8 cellular contexts compared by ENCODE assay signal in the genomic region with DNA sequence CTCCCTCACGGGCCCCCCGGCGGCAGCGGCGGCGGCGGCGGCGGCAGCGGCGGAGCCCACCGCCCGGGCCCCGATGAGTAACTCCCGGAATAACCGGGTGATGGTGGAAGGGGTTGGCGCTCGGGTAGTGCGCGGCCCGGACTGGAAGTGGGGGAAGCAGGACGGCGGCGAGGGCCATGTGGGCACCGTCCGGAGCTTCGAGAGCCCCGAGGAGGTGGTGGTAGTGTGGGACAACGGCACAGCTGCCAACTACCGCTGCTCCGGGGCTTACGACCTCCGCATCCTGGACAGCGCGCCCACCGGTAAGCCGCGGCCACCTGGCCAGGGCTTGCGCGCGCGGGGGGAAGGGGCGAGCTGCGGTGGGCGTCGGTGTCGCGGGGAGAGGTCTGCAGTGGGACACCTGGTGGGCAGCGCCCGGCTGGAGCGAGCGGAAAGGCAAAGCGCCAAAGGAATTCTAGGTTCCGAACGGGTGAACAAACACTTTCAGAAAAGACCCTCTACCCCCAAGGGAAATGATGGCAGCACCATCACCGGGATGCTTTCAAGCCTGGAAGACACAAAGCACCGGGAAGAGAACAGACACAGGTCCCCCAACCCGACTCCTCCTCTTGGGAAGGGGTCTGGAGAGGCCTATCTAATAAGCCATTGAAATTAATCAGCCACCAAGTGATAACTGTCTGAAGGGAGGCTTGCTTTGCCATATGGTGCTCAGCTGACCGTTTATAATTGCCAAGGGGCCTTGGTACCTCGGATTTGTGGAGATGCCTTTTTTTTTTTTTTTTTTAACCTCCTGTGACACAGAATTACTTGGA. TPM values are rescaled to one million over a fixed set of nuclear protein-coding genes. Genes with fewer than 3 reads are reported as not detected.
DNase-seq lines count a peak whose midpoint lies in the region; ATAC-seq and TF ChIP-seq lines count a peak whose summit lies in the region.

No MANE protein-coding gene starts in this region.

- TF ChIP-seq CTCF in VCaP (conservative IDR thresholded peaks at IDR 0.05) (0 out of 2 replicates have a peak, but pooled peaks have one; percentile 9), mesothelial cell of epicardium (IDR thresholded peaks at IDR 0.05; ENCODE audit: unreplicated experiment) (no peak)

- H3K4me3 ChIP-seq in subcutaneous abdominal adipose tissue (ENCODE audit: low read depth in 1 of 5, low read length in 5 of 5), result peak overlapping the region; percentile 71 to 89 (median 87)

- H3K4me3 Mint-ChIP-seq in mesothelial cell of epicardium, result peak overlapping the region; percentile 73

- H3K9ac ChIP-seq in subcutaneous abdominal adipose tissue (ENCODE audit: low read length in 5 of 5), result peak overlapping the region; percentile 26 to 89 (median 78)

- H3K27ac ChIP-seq in VCaP (peak overlapping the region; percentile 95), subcutaneous abdominal adipose tissue (ENCODE audit: low read depth, low read length) (peak overlapping the region; percentile 95)

- H3K4me1 Mint-ChIP-seq in mesothelial cell of epicardium, result peaks cover 40% of the 10 kb centered on the region

- H3K27ac Mint-ChIP-seq in mesothelial cell of epicardium, result peak overlapping the region; percentile 48

- H3K4me1 ChIP-seq in subcutaneous abdominal adipose tissue (ENCODE audit: control insufficient read depth in 5 of 5, insufficient read depth in 5 of 5, low read length in 5 of 5), result peaks cover 0 to 37% (median 20%) of the 10 kb centered on the region in 5 donors

- ATAC-seq in GM21381 (IDR thresholded peaks at IDR 0.05; ENCODE audit: unreplicated experiment), result peak; percentile 20

- DNase-seq in DMS79 (lab: John Stamatoyannopoulos, UW) (peak; percentile 23), HuH-7 (ENCODE audit: low spot score) (peak; percentile 23), mesothelial cell of epicardium (ENCODE audit: low spot score in 2 of 2, unreplicated experiment in 2 of 2) (peak in 1 of 2 experiments; percentile 52), NCI-H774 (lab: John Stamatoyannopoulos, UW) (no peak)
- DNase-seq in effector CD4-positive, alpha-beta T cell, result peak; percentile 20

- H3K36me3 Mint-ChIP-seq in mesothelial cell of epicardium, result no peaks in the 10 kb centered on the region

- H3K9me3 Mint-ChIP-seq in mesothelial cell of epicardium, result peaks cover 16% of the 10 kb centered on the region

- no peaks in the 10 kb centered on the region for H3K36me3 ChIP-seq in subcutaneous abdominal adipose tissue (ENCODE audit: control insufficient read depth in 5 of 5, insufficient read depth in 5 of 5, low read length in 5 of 5)

- H3K27me3 ChIP-seq in subcutaneous abdominal adipose tissue (ENCODE audit: control insufficient read depth in 5 of 5, insufficient read depth in 4 of 5, low read length in 5 of 5), result no peaks in the 10 kb centered on the region

- no peaks in the 10 kb centered on the region for H3K9me3 ChIP-seq in subcutaneous abdominal adipose tissue (ENCODE audit: control insufficient read depth in 5 of 5, low read length in 5 of 5)

- no peaks in the 10 kb centered on the region for H3K27me3 Mint-ChIP-seq in mesothelial cell of epicardium (ENCODE audit: low read depth)

RNA-seq across cellular contexts. Expression of a gene that starts 1.1 kb away (rescaled TPM):
- total RNA-seq in mesothelial cell of epicardium, result 81.9 to 85.4 TPM (median 83.6 TPM) in 3 replicates

RNA-seq across cellular contexts. Expression of a gene that starts 37.1 kb away (rescaled TPM):
- total RNA-seq in mesothelial cell of epicardium, result 3.8 to 6.0 TPM (median 5.4 TPM) in 3 replicates
